ENCODE assay signal across 23 cellular contexts in the genomic region with DNA sequence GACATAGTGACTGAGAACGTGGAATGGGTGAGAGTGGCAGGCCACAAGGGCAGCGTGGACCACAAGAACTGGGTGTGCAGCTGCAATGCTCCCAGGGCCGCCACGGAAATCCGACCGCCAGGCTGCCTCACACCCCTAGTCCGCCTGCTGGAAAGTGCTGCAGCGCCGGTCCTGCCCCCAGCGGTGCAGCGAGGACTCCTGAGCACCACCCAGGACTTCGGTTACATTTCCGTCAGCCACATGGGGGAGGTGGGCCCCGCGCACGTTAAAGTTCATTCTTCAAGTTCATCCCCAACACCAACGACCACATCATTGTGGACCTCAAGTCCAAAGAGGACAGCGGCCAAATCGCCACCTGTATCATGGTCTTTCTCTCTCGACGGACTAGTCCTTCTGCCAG.
"Had no signal": no experiment of that assay in that cellular context is flagged by ENCODE, and none has a peak within 500 bp of the region (broad histone marks: within the 10 kb centered on the region; RNA-seq: fewer than 3 reads in every experiment).

No MANE protein-coding gene starts in this region.

- H3K4me1 ChIP-seq: esophagus muscularis mucosa, foreskin keratinocyte, gastroesophageal sphincter, heart right ventricle, lower lobe of right lung had no signal

- FAIRE-seq: colon, endothelial cell of umbilical vein, frontal cortex, islet of Langerhans, keratinocyte had no signal

- H3K27ac ChIP-seq: coronary artery, dorsolateral prefrontal cortex, esophagus muscularis mucosa, foreskin keratinocyte, gastroesophageal sphincter, heart right ventricle, left lung, lower lobe of right lung had no signal

- H3K4me3 ChIP-seq: coronary artery, dorsolateral prefrontal cortex, esophagus muscularis mucosa, gastroesophageal sphincter, heart right ventricle, left lung, lower lobe of right lung, mucosa of descending colon had no signal

- H3K27me3 ChIP-seq: dorsolateral prefrontal cortex, esophagus muscularis mucosa, foreskin keratinocyte, gastroesophageal sphincter, heart right ventricle, left lung had no signal

- DNase-seq: dermis blood vessel endothelial cell; dorsolateral prefrontal cortex; effector CD4-positive, alpha-beta T cell; effector memory CD4-positive, alpha-beta T cell; foreskin keratinocyte; glutamatergic neuron; heart right ventricle; hippocampal formation; left cardiac atrium; left ventricle myocardium superior; lower lobe of right lung; mesenchymal stem cell; mucosa of descending colon had no signal

- H3K4me3 Mint-ChIP-seq: mesothelial cell of epicardium had no signal

- H3K36me3 ChIP-seq: esophagus muscularis mucosa, gastroesophageal sphincter, heart right ventricle, left lung, lower lobe of right lung had no signal

- ATAC-seq: foreskin keratinocyte, gastroesophageal sphincter, heart right ventricle, left cardiac atrium, left lung, left ventricle myocardium superior had no signal
